ENCODE assay signal across 10 cellular contexts in genomic region chr5:56155085-56155484, GRCh38.
DNase-seq lines count a peak whose midpoint lies in the region; ATAC-seq, FAIRE-seq and TF ChIP-seq lines count a peak whose summit lies in the region.
"Had no signal": no experiment of that assay in that cellular context is flagged by ENCODE, and none has a peak within 500 bp of the region (broad histone marks: within the 10 kb centered on the region; RNA-seq: fewer than 3 reads in every experiment).

No MANE protein-coding gene starts in this region.

- WGBS in pancreas, 2 donors, result 45 to 60% methylated on average over 2 of the region's 2 CpGs

- no peak for TF ChIP-seq POLR2A in NB4 (IDR thresholded peaks at IDR 0.05; ENCODE audit: extremely low read depth, insufficient read length)

- H3K36me3 ChIP-seq in adipocyte (ENCODE audit: control insufficient read depth, insufficient read depth, low read length, severe bottlenecking) (no peaks in the 10 kb centered on the region), pancreas (no peaks in the 10 kb centered on the region)

- H3K9me3 ChIP-seq in adipocyte (ENCODE audit: control insufficient read depth, low read length) (no peaks in the 10 kb centered on the region), pancreas (no peaks in the 10 kb centered on the region)

- H3K27me3 ChIP-seq in adipocyte (replicated peaks; ENCODE audit: control insufficient read depth, insufficient read depth, low read length) (no peaks in the 10 kb centered on the region), pancreas (no peaks in the 10 kb centered on the region)

- DNase-seq in NB4 (ENCODE audit: low read depth) (peak; percentile 32), adipocyte (ENCODE audit: low read depth) (peak; percentile 55), pancreas (no peak), NCI-H187 (lab: John Stamatoyannopoulos, UW) (no peak), amygdala (lab: John Stamatoyannopoulos, UW) (no peak), retina (no peak)
- DNase-seq: foreskin melanocyte; stimulated activated CD4-positive, alpha-beta T cell treated with anti-CD3 and anti-CD28 coated beads, Interleukin-4, amount 100 ng/mL, for 1 hour had no signal

- ATAC-seq in GM18511 (IDR thresholded peaks at IDR 0.05; ENCODE audit: unreplicated experiment) (peak; percentile 48), pancreas (peak in 3 of 4 donors; percentile 21 to 49 (median 44)), GM21528 (IDR thresholded peaks at IDR 0.05; ENCODE audit: low FRiP score, unreplicated experiment) (no peak)

- H3K4me3 ChIP-seq in NB4 (ENCODE audit: low read depth, low read length) (no peak overlapping the region), adipocyte (ENCODE audit: low read length) (no peak overlapping the region), pancreas (no peak overlapping the region)

- H3K4me1 ChIP-seq in adipocyte (ENCODE audit: control insufficient read depth, insufficient read depth, low read length) (peaks cover 14% of the 10 kb centered on the region), pancreas (peaks cover 0 to 18% (median 17%) of the 10 kb centered on the region in 3 donors)

- no peak for FAIRE-seq in pancreas (lab: Jason Lieb, UNC)

- intact Hi-C loops in pancreas (cut with DNase I), result no loop called here

- peak overlapping the region in 1 of 4 donors; percentile 25 for H3K27ac ChIP-seq in pancreas

- TF ChIP-seq CTCF in NB4 (IDR thresholded peaks at IDR 0.05; ENCODE audit: low read depth, low read length), result no peak
- no peak for TF ChIP-seq CTCF in pancreas (IDR thresholded peaks at IDR 0.05)

- H3K9ac ChIP-seq in adipocyte (ENCODE audit: low read length), result no peak overlapping the region

Comparison
In these comparisons a context has a peak if more than half of its experiments do, and no peak if none do; other contexts are left out.
1. DNase-seq: peak in NB4 (single experiment) and adipocyte (single experiment); none in pancreas (0 of 6), NCI-H187 (0 of 2), amygdala (0 of 56) and retina (single experiment).